Comparison of ENCODE assay signal across 1 cellular context in the genomic region with DNA sequence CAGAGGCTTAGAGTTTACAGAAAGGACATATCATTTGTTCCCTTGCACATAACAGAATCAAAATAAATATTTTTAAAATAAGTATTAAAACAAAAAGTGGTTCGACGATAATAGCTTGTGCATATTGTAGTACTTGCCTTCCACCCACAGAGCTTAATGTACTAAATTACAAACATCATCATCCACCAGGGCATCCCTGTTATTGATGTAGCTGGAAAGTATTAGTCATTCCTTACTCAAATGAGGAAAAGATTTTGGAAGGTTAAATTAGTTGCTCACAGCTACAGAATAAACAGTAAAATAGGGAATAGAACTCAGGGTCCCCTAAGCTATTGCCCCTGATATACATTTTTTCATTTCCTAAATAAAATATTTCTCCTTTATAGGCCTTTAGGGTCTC.
TF ChIP-seq lines count a peak whose summit lies in the region.

No MANE protein-coding gene starts in this region.

TF ChIP-seq in HepG2, 621 proteins besides CTCF, POLR2A, EP300 and RAD21 (continued from another document):
- TF ChIP-seq, protein P1, sequence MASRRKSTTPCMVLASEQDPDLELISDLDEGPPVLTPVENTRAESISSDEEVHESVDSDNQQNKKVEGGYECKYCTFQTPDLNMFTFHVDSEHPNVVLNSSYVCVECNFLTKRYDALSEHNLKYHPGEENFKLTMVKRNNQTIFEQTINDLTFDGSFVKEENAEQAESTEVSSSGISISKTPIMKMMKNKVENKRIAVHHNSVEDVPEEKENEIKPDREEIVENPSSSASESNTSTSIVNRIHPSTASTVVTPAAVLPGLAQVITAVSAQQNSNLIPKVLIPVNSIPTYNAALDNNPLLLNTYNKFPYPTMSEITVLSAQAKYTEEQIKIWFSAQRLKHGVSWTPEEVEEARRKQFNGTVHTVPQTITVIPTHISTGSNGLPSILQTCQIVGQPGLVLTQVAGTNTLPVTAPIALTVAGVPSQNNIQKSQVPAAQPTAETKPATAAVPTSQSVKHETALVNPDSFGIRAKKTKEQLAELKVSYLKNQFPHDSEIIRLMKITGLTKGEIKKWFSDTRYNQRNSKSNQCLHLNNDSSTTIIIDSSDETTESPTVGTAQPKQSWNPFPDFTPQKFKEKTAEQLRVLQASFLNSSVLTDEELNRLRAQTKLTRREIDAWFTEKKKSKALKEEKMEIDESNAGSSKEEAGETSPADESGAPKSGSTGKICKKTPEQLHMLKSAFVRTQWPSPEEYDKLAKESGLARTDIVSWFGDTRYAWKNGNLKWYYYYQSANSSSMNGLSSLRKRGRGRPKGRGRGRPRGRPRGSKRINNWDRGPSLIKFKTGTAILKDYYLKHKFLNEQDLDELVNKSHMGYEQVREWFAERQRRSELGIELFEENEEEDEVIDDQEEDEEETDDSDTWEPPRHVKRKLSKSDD (CRISPR knock-in tag; IDR thresholded peaks at IDR 0.05; ENCODE audit: low read depth), result no peak
- no peak for TF ChIP-seq DNMT1 (CRISPR knock-in tag; IDR thresholded peaks at IDR 0.05)
- TF ChIP-seq MBD4 (IDR thresholded peaks at IDR 0.05; ENCODE audit: borderline replicate concordance, low read length), result no peak
- TF ChIP-seq, protein P2, sequence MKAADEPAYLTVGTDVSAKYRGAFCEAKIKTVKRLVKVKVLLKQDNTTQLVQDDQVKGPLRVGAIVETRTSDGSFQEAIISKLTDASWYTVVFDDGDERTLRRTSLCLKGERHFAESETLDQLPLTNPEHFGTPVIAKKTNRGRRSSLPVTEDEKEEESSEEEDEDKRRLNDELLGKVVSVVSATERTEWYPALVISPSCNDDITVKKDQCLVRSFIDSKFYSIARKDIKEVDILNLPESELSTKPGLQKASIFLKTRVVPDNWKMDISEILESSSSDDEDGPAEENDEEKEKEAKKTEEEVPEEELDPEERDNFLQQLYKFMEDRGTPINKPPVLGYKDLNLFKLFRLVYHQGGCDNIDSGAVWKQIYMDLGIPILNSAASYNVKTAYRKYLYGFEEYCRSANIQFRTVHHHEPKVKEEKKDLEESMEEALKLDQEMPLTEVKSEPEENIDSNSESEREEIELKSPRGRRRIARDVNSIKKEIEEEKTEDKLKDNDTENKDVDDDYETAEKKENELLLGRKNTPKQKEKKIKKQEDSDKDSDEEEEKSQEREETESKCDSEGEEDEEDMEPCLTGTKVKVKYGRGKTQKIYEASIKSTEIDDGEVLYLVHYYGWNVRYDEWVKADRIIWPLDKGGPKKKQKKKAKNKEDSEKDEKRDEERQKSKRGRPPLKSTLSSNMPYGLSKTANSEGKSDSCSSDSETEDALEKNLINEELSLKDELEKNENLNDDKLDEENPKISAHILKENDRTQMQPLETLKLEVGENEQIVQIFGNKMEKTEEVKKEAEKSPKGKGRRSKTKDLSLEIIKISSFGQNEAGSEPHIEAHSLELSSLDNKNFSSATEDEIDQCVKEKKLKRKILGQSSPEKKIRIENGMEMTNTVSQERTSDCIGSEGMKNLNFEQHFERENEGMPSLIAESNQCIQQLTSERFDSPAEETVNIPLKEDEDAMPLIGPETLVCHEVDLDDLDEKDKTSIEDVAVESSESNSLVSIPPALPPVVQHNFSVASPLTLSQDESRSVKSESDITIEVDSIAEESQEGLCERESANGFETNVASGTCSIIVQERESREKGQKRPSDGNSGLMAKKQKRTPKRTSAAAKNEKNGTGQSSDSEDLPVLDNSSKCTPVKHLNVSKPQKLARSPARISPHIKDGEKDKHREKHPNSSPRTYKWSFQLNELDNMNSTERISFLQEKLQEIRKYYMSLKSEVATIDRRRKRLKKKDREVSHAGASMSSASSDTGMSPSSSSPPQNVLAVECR (CRISPR knock-in tag; IDR thresholded peaks at IDR 0.05; ENCODE audit: borderline replicate concordance), result no peak
- TF ChIP-seq ZNF782 (CRISPR knock-in tag; IDR thresholded peaks at IDR 0.05; ENCODE audit: borderline replicate concordance), result no peak
- no peak for TF ChIP-seq MXI1 (IDR thresholded peaks at IDR 0.05; ENCODE audit: borderline replicate concordance, low read depth, low read length)
- TF ChIP-seq, protein P3, sequence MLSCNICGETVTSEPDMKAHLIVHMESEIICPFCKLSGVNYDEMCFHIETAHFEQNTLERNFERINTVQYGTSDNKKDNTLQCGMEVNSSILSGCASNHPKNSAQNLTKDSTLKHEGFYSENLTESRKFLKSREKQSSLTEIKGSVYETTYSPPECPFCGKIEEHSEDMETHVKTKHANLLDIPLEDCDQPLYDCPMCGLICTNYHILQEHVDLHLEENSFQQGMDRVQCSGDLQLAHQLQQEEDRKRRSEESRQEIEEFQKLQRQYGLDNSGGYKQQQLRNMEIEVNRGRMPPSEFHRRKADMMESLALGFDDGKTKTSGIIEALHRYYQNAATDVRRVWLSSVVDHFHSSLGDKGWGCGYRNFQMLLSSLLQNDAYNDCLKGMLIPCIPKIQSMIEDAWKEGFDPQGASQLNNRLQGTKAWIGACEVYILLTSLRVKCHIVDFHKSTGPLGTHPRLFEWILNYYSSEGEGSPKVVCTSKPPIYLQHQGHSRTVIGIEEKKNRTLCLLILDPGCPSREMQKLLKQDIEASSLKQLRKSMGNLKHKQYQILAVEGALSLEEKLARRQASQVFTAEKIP (CRISPR knock-in tag; IDR thresholded peaks at IDR 0.05; ENCODE audit: borderline replicate concordance), result no peak
- TF ChIP-seq, protein P4, sequence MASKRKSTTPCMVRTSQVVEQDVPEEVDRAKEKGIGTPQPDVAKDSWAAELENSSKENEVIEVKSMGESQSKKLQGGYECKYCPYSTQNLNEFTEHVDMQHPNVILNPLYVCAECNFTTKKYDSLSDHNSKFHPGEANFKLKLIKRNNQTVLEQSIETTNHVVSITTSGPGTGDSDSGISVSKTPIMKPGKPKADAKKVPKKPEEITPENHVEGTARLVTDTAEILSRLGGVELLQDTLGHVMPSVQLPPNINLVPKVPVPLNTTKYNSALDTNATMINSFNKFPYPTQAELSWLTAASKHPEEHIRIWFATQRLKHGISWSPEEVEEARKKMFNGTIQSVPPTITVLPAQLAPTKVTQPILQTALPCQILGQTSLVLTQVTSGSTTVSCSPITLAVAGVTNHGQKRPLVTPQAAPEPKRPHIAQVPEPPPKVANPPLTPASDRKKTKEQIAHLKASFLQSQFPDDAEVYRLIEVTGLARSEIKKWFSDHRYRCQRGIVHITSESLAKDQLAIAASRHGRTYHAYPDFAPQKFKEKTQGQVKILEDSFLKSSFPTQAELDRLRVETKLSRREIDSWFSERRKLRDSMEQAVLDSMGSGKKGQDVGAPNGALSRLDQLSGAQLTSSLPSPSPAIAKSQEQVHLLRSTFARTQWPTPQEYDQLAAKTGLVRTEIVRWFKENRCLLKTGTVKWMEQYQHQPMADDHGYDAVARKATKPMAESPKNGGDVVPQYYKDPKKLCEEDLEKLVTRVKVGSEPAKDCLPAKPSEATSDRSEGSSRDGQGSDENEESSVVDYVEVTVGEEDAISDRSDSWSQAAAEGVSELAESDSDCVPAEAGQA (IDR thresholded peaks at IDR 0.05; ENCODE audit: low read depth), result no peak
- TF ChIP-seq, protein P4 (CRISPR knock-in tag; IDR thresholded peaks at IDR 0.05; ENCODE audit: borderline replicate concordance), result no peak
- no peak for TF ChIP-seq ZNF253 (CRISPR knock-in tag; IDR thresholded peaks at IDR 0.05; ENCODE audit: borderline replicate concordance)
